In the genomic region with DNA sequence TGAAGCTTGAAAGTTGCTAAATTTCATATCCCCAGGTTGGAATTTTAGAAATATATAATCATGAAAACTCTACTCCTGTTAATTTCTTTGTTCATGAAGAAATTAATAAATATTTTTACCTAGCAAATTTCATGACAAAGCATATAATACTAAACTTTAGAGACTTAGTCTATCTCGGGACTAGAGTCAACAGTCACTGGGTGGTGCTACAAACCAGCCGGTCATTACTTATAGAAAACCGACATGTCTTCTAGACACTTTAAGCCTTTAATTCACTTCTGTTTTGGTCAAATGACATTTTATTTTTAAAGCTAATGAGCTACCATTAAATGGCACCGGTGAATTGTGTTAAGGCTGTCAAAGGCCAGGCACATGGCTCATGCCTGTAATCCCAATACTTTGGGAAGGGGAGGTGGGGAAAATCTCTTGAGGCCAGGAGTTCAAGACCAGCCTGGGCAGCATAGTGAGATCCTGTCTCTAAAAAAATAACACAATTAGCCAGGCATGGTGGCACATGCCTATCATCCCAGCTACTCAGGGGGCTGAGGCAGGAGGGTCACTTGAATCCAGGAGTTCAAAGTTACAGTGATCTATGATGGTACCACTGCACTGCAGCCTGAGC, we compare ENCODE assay signal across 18 cellular contexts.
DNase-seq lines count a peak whose midpoint lies in the region; ATAC-seq and TF ChIP-seq lines count a peak whose summit lies in the region.
"Had no signal": no experiment of that assay in that cellular context is flagged by ENCODE, and none has a peak within 500 bp of the region (broad histone marks: within the 10 kb centered on the region; RNA-seq: fewer than 3 reads in every experiment).

No MANE protein-coding gene starts in this region.

- no peaks in the 10 kb centered on the region for H3K4me1 Mint-ChIP-seq in T-cell
- H3K4me1 Mint-ChIP-seq: CD14-positive monocyte had no signal

- no peak overlapping the region for H3K27ac Mint-ChIP-seq in T-cell

- ATAC-seq in foreskin keratinocyte = no peak
- ATAC-seq in T-cell (replicated peaks in 1 of 4) = no peak
- ATAC-seq in HG02981 (IDR thresholded peaks at IDR 0.05; ENCODE audit: unreplicated experiment) = no peak
- ATAC-seq: PC-3 had no signal

- H3K36me3 Mint-ChIP-seq in T-cell = no peaks in the 10 kb centered on the region
- H3K36me3 Mint-ChIP-seq: CD14-positive monocyte had no signal

- H3K9me3 Mint-ChIP-seq in T-cell = peaks cover 0 to 13% (median 1%) of the 10 kb centered on the region in 3 donors
- H3K9me3 Mint-ChIP-seq: CD14-positive monocyte had no signal

- no peaks in the 10 kb centered on the region for H3K36me3 ChIP-seq in A673 (ENCODE audit: insufficient read depth, low read length, poor library complexity, severe bottlenecking)
- H3K36me3 ChIP-seq in HEK293 (ENCODE audit: control insufficient read depth in 2 of 2, insufficient read depth in 1 of 2, low read length in 2 of 2) = no peaks in the 10 kb centered on the region
- H3K36me3 ChIP-seq in adrenal gland (replicated peaks in 1 of 2) = no peaks in the 10 kb centered on the region
- H3K36me3 ChIP-seq: HAP-1 had no signal

- no TSS peak for BruUV-seq in A673 (replicated peaks; lab: Mats Ljungman, UMichigan)

- H3K27ac ChIP-seq in A673 (ENCODE audit: low read depth, low read length, poor library complexity, severe bottlenecking) (no peak overlapping the region), HEK293 (ENCODE audit: extremely low read depth, low read depth, low read length) (no peak overlapping the region), foreskin keratinocyte (no peak overlapping the region), adrenal gland (no peak overlapping the region)
- H3K27ac ChIP-seq: RWPE1 had no signal

- H3K4me3 Mint-ChIP-seq in T-cell = no peak overlapping the region
- H3K4me3 Mint-ChIP-seq: CD14-positive monocyte had no signal

- H3K9me3 ChIP-seq in A673 (ENCODE audit: low read depth, low read length, poor library complexity, severe bottlenecking) (no peaks in the 10 kb centered on the region), HEK293 (ENCODE audit: control insufficient read depth, insufficient read depth, low read depth, low read length) (no peaks in the 10 kb centered on the region), adrenal gland (replicated peaks in 1 of 3) (no peaks in the 10 kb centered on the region)
- H3K9me3 ChIP-seq: HAP-1 had no signal

- in situ Hi-C loops in SK-MEL-5 (cut with HindIII; ENCODE audit: low pct_unique_long_range_greater_than_20kb, low sequenced_read_pairs) = no loop called here

- POLR2A ChIA-PET in A673 (lab: Charles Lee; ENCODE audit: low non-redundant PET) (no interaction called here), HEK293 (lab: Yijun Ruan, JAX) (no interaction called here), T-cell (lab: Charles Lee) (no interaction called here)

- CTCF ChIA-PET in A673 (lab: Charles Lee) (interaction anchor here (0.6 kb wide), 1 partner anchor 302 kb away, joined by 3 read pairs; no protein-coding TSS in a partner anchor), HEK293 (lab: Yijun Ruan, JAX) (interaction anchor here (1.1 kb wide), 1 partner anchor 11 kb away, joined by 3 read pairs; no protein-coding TSS in a partner anchor), T-cell (lab: Charles Lee) (no interaction called here)

- DNase-seq in A673 (ENCODE audit: low spot score) = no peak
- DNase-seq in SK-MEL-5 (ENCODE audit: low read depth, low spot score) = peak; percentile 48
- DNase-seq in foreskin keratinocyte = no peak
- DNase-seq in MV-4-11 (lab: John Stamatoyannopoulos, UW) = no peak
- DNase-seq in adrenal gland = no peak
- DNase-seq in T-cell = no peak
- DNase-seq: KBM-7, NCI-H1417, NCI-H187, NCI-H2227 treated with DMSO at 0.1 percent for 48 hours, NCI-H510A treated with DMSO at 0.1 percent for 48 hours, PC-3, SW 1271 had no signal

- H3K27me3 ChIP-seq in A673 (replicated peaks; ENCODE audit: insufficient read depth, low read depth, low read length, poor library complexity) (no peaks in the 10 kb centered on the region), foreskin keratinocyte (peaks cover 3% of the 10 kb centered on the region), adrenal gland (no peaks in the 10 kb centered on the region)

- TF ChIP-seq CTCF in A673 (conservative IDR thresholded peaks at IDR 0.05; ENCODE audit: low read depth, low read length) (peak; percentile 41; the same call in 1 of the 2 replicates), HEK293 (tag by site-specific recombination; IDR thresholded peaks at IDR 0.05) (no peak), foreskin keratinocyte (conservative IDR thresholded peaks at IDR 0.05) (peak; percentile 21), adrenal gland (IDR thresholded peaks at IDR 0.05) (no peak)

- no peaks in the 10 kb centered on the region for H3K27me3 Mint-ChIP-seq in T-cell

- intact Hi-C loops in A673 (cut with micrococcal nuclease; ENCODE audit: unreplicated experiment) (loop anchor here (2.0 to 10.0 kb wide), 3 partner anchors 399 to 551 kb away; no protein-coding TSS in a partner anchor), adrenal gland (cut with DNase I) (no loop called here)

- 71 to 88% (median 86%) methylated on average over 4 of the region's 4 CpGs for WGBS in adrenal gland, 4 donors

- no peak for TF ChIP-seq POLR2A in adrenal gland (IDR thresholded peaks at IDR 0.05)

- H3K4me1 ChIP-seq in A673 (ENCODE audit: insufficient read depth, low read length, poor library complexity, severe bottlenecking) (peaks cover 5% of the 10 kb centered on the region), HEK293 (ENCODE audit: control insufficient read depth, insufficient read depth, low read length) (0 out of 2 replicates have a peak, but pooled peaks cover 3% of the 10 kb centered on the region), foreskin keratinocyte (no peaks in the 10 kb centered on the region), adrenal gland (replicated peaks in 1 of 2) (no peaks in the 10 kb centered on the region)

- no peak overlapping the region for H3K4me3 ChIP-seq in A673 (ENCODE audit: low read depth, low read length, poor library complexity, severe bottlenecking)
- no peak overlapping the region for H3K4me3 ChIP-seq in HEK293 (ENCODE audit: low read depth, low read length)
- H3K4me3 ChIP-seq in adrenal gland = no peak overlapping the region
- H3K4me3 ChIP-seq: HAP-1 had no signal

TF ChIP-seq in HEK293, 187 proteins besides CTCF, POLR2A, EP300 and RAD21:
- TF ChIP-seq ZNF37A (tag by site-specific recombination; IDR thresholded peaks at IDR 0.05) = no peak
- peak; percentile 20; the same call in 1 of the 2 replicates for TF ChIP-seq ZNF654 (tag by site-specific recombination; IDR thresholded peaks at IDR 0.05; ENCODE audit: low read depth)

Comparison
In these comparisons a context has a peak if more than half of its experiments do, and no peak if none do; other contexts are left out.
1. CTCF ChIP-seq: peak in A673 (single experiment) and foreskin keratinocyte (single experiment); none in HEK293 (single experiment) and adrenal gland (0 of 6).
2. CTCF ChIA-PET loops: an anchor here in A673 (0.6 kb wide) and HEK293 (1.1 kb wide); none called in T-cell.